ENCODE assay signal across 15 cellular contexts in genomic region chr3:106326941-106327765, GRCh38.
DNase-seq lines count a peak whose midpoint lies in the region; ATAC-seq and TF ChIP-seq lines count a peak whose summit lies in the region.
"Had no signal": no experiment of that assay in that cellular context is flagged by ENCODE, and none has a peak within 500 bp of the region (broad histone marks: within the 10 kb centered on the region; RNA-seq: fewer than 3 reads in every experiment).

No MANE protein-coding gene starts in this region.

- no peaks in the 10 kb centered on the region for H3K27me3 ChIP-seq in CD4-positive, alpha-beta T cell (ENCODE audit: control insufficient read depth, insufficient read depth, low read length)
- H3K27me3 ChIP-seq in heart left ventricle = no peaks in the 10 kb centered on the region
- H3K27me3 ChIP-seq: cardiac muscle cell, hepatocyte, suprapubic skin had no signal

- intact Hi-C loops in CD4-positive, alpha-beta T cell (cut with DNase I, micrococcal nuclease) = no loop called here
- intact Hi-C loops in activated CD4-positive, alpha-beta memory T cell treated with anti-CD3 and anti-CD28 coated beads for 36 hours (cut with micrococcal nuclease) = no loop called here
- intact Hi-C loops in heart left ventricle (cut with DNase I) = no loop called here

- H3K4me3 ChIP-seq in fibroblast of the aortic adventitia (ENCODE audit: low read depth, low read length) = no peak overlapping the region
- no peak overlapping the region for H3K4me3 ChIP-seq in heart left ventricle
- H3K4me3 ChIP-seq: cardiac muscle cell, hepatocyte, suprapubic skin had no signal

- POLR2A ChIA-PET in CD4-positive, alpha-beta T cell (lab: Charles Lee) = interaction anchor here (0.7 to 1.5 kb wide), 2 partner anchors 10 to 27 kb away, joined by 3 to 9 read pairs; no protein-coding TSS in a partner anchor
- POLR2A ChIA-PET in activated CD4-positive, alpha-beta memory T cell treated with anti-CD3 and anti-CD28 coated beads for 36 hours (lab: Charles Lee) = no interaction called here

- no peak for DNase-seq in CD4-positive, alpha-beta T cell
- DNase-seq in ELR (ENCODE audit: low read depth) (peak; percentile 34), fibroblast of the aortic adventitia (ENCODE audit: low read depth) (peak; percentile 78), heart left ventricle (no peak), NCI-H128 (lab: John Stamatoyannopoulos, UW; ENCODE audit: unreplicated experiment) (no peak)
- DNase-seq in activated CD4-positive, alpha-beta memory T cell treated with anti-CD3 and anti-CD28 coated beads for 36 hours = no peak
- DNase-seq: left colon, NCI-H1417 treated with DMSO at 0.1 percent for 48 hours, NCI-H524 treated with DMSO at 0.1 percent for 48 hours, nephron progenitor cell, RPMI8226 had no signal

- CTCF ChIA-PET in CD4-positive, alpha-beta T cell (lab: Charles Lee) = no interaction called here
- CTCF ChIA-PET in activated CD4-positive, alpha-beta memory T cell treated with anti-CD3 and anti-CD28 coated beads for 36 hours (lab: Charles Lee) = no interaction called here

- no peaks in the 10 kb centered on the region for H3K4me1 ChIP-seq in heart left ventricle
- H3K4me1 ChIP-seq: suprapubic skin had no signal

- peaks cover 6% of the 10 kb centered on the region for H3K36me3 Mint-ChIP-seq in CD4-positive, alpha-beta T cell (ENCODE audit: low read depth)
- peaks cover 17% of the 10 kb centered on the region for H3K36me3 Mint-ChIP-seq in activated CD4-positive, alpha-beta memory T cell treated with anti-CD3 and anti-CD28 coated beads for 36 hours

- TF ChIP-seq POLR2A in heart left ventricle (IDR thresholded peaks at IDR 0.05) = no peak

- H3K27ac ChIP-seq in CD4-positive, alpha-beta T cell (ENCODE audit: low read depth, low read length) = no peak overlapping the region
- H3K27ac ChIP-seq in heart left ventricle = no peak overlapping the region
- H3K27ac ChIP-seq: cardiac muscle cell, hepatocyte, suprapubic skin had no signal

- no peaks in the 10 kb centered on the region for H3K36me3 ChIP-seq in heart left ventricle
- H3K36me3 ChIP-seq: cardiac muscle cell, suprapubic skin had no signal

- H3K4me1 Mint-ChIP-seq in CD4-positive, alpha-beta T cell (ENCODE audit: low read depth) = peaks cover 18% of the 10 kb centered on the region
- peaks cover 37% of the 10 kb centered on the region for H3K4me1 Mint-ChIP-seq in activated CD4-positive, alpha-beta memory T cell treated with anti-CD3 and anti-CD28 coated beads for 36 hours (ENCODE audit: low read depth)
- H3K4me1 Mint-ChIP-seq: nephron progenitor cell had no signal

- TF ChIP-seq CTCF in CD4-positive, alpha-beta T cell (IDR thresholded peaks at IDR 0.05) = no peak
- TF ChIP-seq CTCF in fibroblast of the aortic adventitia (IDR thresholded peaks at IDR 0.05; ENCODE audit: insufficient read depth, low read length) = no peak
- TF ChIP-seq CTCF in heart left ventricle (IDR thresholded peaks at IDR 0.05) = no peak

- H3K9me3 Mint-ChIP-seq in CD4-positive, alpha-beta T cell = peaks cover 10% of the 10 kb centered on the region
- H3K9me3 Mint-ChIP-seq in activated CD4-positive, alpha-beta memory T cell treated with anti-CD3 and anti-CD28 coated beads for 36 hours = peaks cover 27% of the 10 kb centered on the region

- no peaks in the 10 kb centered on the region for H3K27me3 Mint-ChIP-seq in CD4-positive, alpha-beta T cell
- H3K27me3 Mint-ChIP-seq in activated CD4-positive, alpha-beta memory T cell treated with anti-CD3 and anti-CD28 coated beads for 36 hours = no peaks in the 10 kb centered on the region

- H3K9me3 ChIP-seq in CD4-positive, alpha-beta T cell (ENCODE audit: control insufficient read depth, low read length) = peaks cover 10% of the 10 kb centered on the region
- peaks cover 0 to 22% (median 6%) of the 10 kb centered on the region in 12 donors for H3K9me3 ChIP-seq in heart left ventricle

- no peak overlapping the region for H3K27ac Mint-ChIP-seq in CD4-positive, alpha-beta T cell
- H3K27ac Mint-ChIP-seq in activated CD4-positive, alpha-beta memory T cell treated with anti-CD3 and anti-CD28 coated beads for 36 hours = peak overlapping the region; percentile 35
- H3K27ac Mint-ChIP-seq: nephron progenitor cell had no signal

- peak overlapping the region; percentile 3 for H3K4me3 Mint-ChIP-seq in CD4-positive, alpha-beta T cell
- H3K4me3 Mint-ChIP-seq in activated CD4-positive, alpha-beta memory T cell treated with anti-CD3 and anti-CD28 coated beads for 36 hours = no peak overlapping the region
- H3K4me3 Mint-ChIP-seq: nephron progenitor cell had no signal

- no peak for ATAC-seq in CD4-positive, alpha-beta T cell (ENCODE audit: poor library complexity)
- ATAC-seq in heart left ventricle (no peak), GM21723 (IDR thresholded peaks at IDR 0.05; ENCODE audit: unreplicated experiment) (no peak)
- ATAC-seq: left colon had no signal

- WGBS in heart left ventricle, 4 donors = 56 to 66% (median 62%) methylated on average over 4 of the region's 4 CpGs

Comparison
In these comparisons a context has a peak if more than half of its experiments do, and no peak if none do; other contexts are left out.
1. DNase-seq: peak in ELR (single experiment) and fibroblast of the aortic adventitia (single experiment); none in CD4-positive, alpha-beta T cell (0 of 10), activated CD4-positive, alpha-beta memory T cell treated with anti-CD3 and anti-CD28 coated beads for 36 hours (single experiment), heart left ventricle (0 of 5) and NCI-H128 (single experiment).